9 cellular contexts compared by ENCODE assay signal in genomic region chr2:6917761-6918421, GRCh38. TPM values are rescaled to one million over a fixed set of nuclear protein-coding genes. Genes with fewer than 3 reads are reported as not detected.
DNase-seq lines count a peak whose midpoint lies in the region; ATAC-seq and TF ChIP-seq lines count a peak whose summit lies in the region.
"Had no signal": no experiment of that assay in that cellular context is flagged by ENCODE, and none has a peak within 500 bp of the region (broad histone marks: within the 10 kb centered on the region; RNA-seq: fewer than 3 reads in every experiment).

No MANE protein-coding gene starts in this region.

- H3K4me3 ChIP-seq in iPS-15b (ENCODE audit: low read depth, low read length) (peak overlapping the region; percentile 55), smooth muscle cell (peak overlapping the region; percentile 75)

- H3K36me3 ChIP-seq in iPS-15b (ENCODE audit: control insufficient read depth, insufficient read depth, low read length) (peaks cover 2% of the 10 kb centered on the region), smooth muscle cell (ENCODE audit: low read depth) (no peaks in the 10 kb centered on the region)

- DNase-seq in activated CD4-positive, alpha-beta T cell treated with anti-CD3 and anti-CD28 coated beads, Interleukin-2, amount 10 ng/mL, durations not matched to agents 7 days and 5 days: no peak
- no peak for DNase-seq in activated CD4-positive, alpha-beta T cell treated with anti-CD3 and anti-CD28 coated beads for 4 hours
- peak; percentile 25 for DNase-seq in activated naive CD4-positive, alpha-beta T cell treated with anti-CD3 and anti-CD28 coated beads, Interleukin-2, amount 50 U/mL, for 16 hours
- no peak for DNase-seq in smooth muscle cell (lab: John Stamatoyannopoulos, UW; ENCODE audit: unreplicated experiment)
- DNase-seq in AG08396 (ENCODE audit: low spot score): no peak
- DNase-seq in HPDE6-E6E7 (ENCODE audit: extremely low spot score): no peak

- CTCF ChIA-PET in activated CD4-positive, alpha-beta T cell treated with anti-CD3 and anti-CD28 coated beads, Interleukin-2, amount 10 ng/mL, durations not matched to agents 7 days and 5 days (lab: Charles Lee): interaction anchor here (0.9 to 1.5 kb wide), 3 partner anchors 9 to 46 kb away, joined by 4 read pairs; no protein-coding TSS in a partner anchor

- no peaks in the 10 kb centered on the region for H3F3A ChIP-seq in smooth muscle cell (ENCODE audit: low read depth)

- H3K27me3 Mint-ChIP-seq in activated CD4-positive, alpha-beta T cell treated with anti-CD3 and anti-CD28 coated beads, Interleukin-2, amount 10 ng/mL, durations not matched to agents 7 days and 5 days: no peaks in the 10 kb centered on the region

- H3K4me2 ChIP-seq in smooth muscle cell: peak overlapping the region; percentile 98

- H2AFZ ChIP-seq in smooth muscle cell (ENCODE audit: low read depth): peak overlapping the region; percentile 82

- no peaks in the 10 kb centered on the region for H3K9me3 ChIP-seq in iPS-15b (ENCODE audit: control insufficient read depth, insufficient read depth, low read length)
- H3K9me3 ChIP-seq in smooth muscle cell (replicated peaks; ENCODE audit: low read depth): no peaks in the 10 kb centered on the region

- peak overlapping the region; percentile 87 for H3K27ac Mint-ChIP-seq in activated CD4-positive, alpha-beta T cell treated with anti-CD3 and anti-CD28 coated beads, Interleukin-2, amount 10 ng/mL, durations not matched to agents 7 days and 5 days

- peaks cover 3% of the 10 kb centered on the region for H3K79me2 ChIP-seq in smooth muscle cell (ENCODE audit: low read depth)

- peaks cover 84% of the 10 kb centered on the region for H3K4me1 Mint-ChIP-seq in activated CD4-positive, alpha-beta T cell treated with anti-CD3 and anti-CD28 coated beads, Interleukin-2, amount 10 ng/mL, durations not matched to agents 7 days and 5 days

- peaks cover 35% of the 10 kb centered on the region for H4K20me1 ChIP-seq in smooth muscle cell (ENCODE audit: low read depth)

- POLR2A ChIA-PET in activated CD4-positive, alpha-beta T cell treated with anti-CD3 and anti-CD28 coated beads, Interleukin-2, amount 10 ng/mL, durations not matched to agents 7 days and 5 days (lab: Charles Lee): no interaction called here

- ATAC-seq in HG03139 (IDR thresholded peaks at IDR 0.05; ENCODE audit: unreplicated experiment): peak; percentile 8

- H3K27me3 ChIP-seq in iPS-15b (ENCODE audit: control insufficient read depth, insufficient read depth, low read length) (peaks cover 8% of the 10 kb centered on the region), smooth muscle cell (ENCODE audit: low read depth) (no peaks in the 10 kb centered on the region)

- 2% methylated on average over 56 of the region's 68 CpGs for WGBS in smooth muscle cell (ENCODE audit: low lambda C conversion rate)

- H3K9ac ChIP-seq in iPS-15b (ENCODE audit: low read depth, low read length): no peak overlapping the region
- H3K9ac ChIP-seq in smooth muscle cell (ENCODE audit: low read depth): peak overlapping the region; percentile 43

- H3K36me3 Mint-ChIP-seq in activated CD4-positive, alpha-beta T cell treated with anti-CD3 and anti-CD28 coated beads, Interleukin-2, amount 10 ng/mL, durations not matched to agents 7 days and 5 days (ENCODE audit: low read depth): peaks cover 58% of the 10 kb centered on the region

- H3K4me3 Mint-ChIP-seq in activated CD4-positive, alpha-beta T cell treated with anti-CD3 and anti-CD28 coated beads, Interleukin-2, amount 10 ng/mL, durations not matched to agents 7 days and 5 days: peak overlapping the region; percentile 86

- TF ChIP-seq CTCF in smooth muscle cell (IDR thresholded peaks at IDR 0.05; ENCODE audit: borderline replicate concordance, insufficient read depth, poor library complexity, severe bottlenecking): no peak

- H3K27ac ChIP-seq in smooth muscle cell (ENCODE audit: low read depth): no peak overlapping the region
- H3K27ac ChIP-seq: epithelial cell of prostate had no signal

- peaks cover 10% of the 10 kb centered on the region for H3K9me3 Mint-ChIP-seq in activated CD4-positive, alpha-beta T cell treated with anti-CD3 and anti-CD28 coated beads, Interleukin-2, amount 10 ng/mL, durations not matched to agents 7 days and 5 days

- H3K4me1 ChIP-seq in iPS-15b (ENCODE audit: control insufficient read depth, insufficient read depth, low read length) (peaks cover 15% of the 10 kb centered on the region), smooth muscle cell (ENCODE audit: low read depth) (no peaks in the 10 kb centered on the region)

RNA-seq across cellular contexts. Expression of gene RNF144A, which starts 0.7 kb away (rescaled TPM):
- total RNA-seq in activated CD4-positive, alpha-beta T cell treated with anti-CD3 and anti-CD28 coated beads, Interleukin-2, amount 10 ng/mL, durations not matched to agents 7 days and 5 days: 100 to 1,000 TPM in 1 of 2 experiments, 10 to 100 TPM in 1; 89.6 to 101 TPM
- 13.6 and 23.3 TPM in 2 replicates for total RNA-seq in smooth muscle cell
- 10.0 and 11.0 TPM in 2 replicates for polyA plus RNA-seq in smooth muscle cell

RNA-seq across cellular contexts. Expression of gene RSAD2, which starts 40.3 kb away (rescaled TPM):
- total RNA-seq in activated CD4-positive, alpha-beta T cell treated with anti-CD3 and anti-CD28 coated beads, Interleukin-2, amount 10 ng/mL, durations not matched to agents 7 days and 5 days: 100 to 1,000 TPM; 100 to 101 TPM
- not detected in 2 replicates for total RNA-seq in smooth muscle cell
- polyA plus RNA-seq in smooth muscle cell: not detected in 2 replicates

RNA-seq across cellular contexts. Expression of gene CMPK2, which starts 52.2 kb away (rescaled TPM):
- total RNA-seq in activated CD4-positive, alpha-beta T cell treated with anti-CD3 and anti-CD28 coated beads, Interleukin-2, amount 10 ng/mL, durations not matched to agents 7 days and 5 days: 10 to 100 TPM; 94.3 to 96.0 TPM
- 0.31 TPM in 1 of 2 replicates, not detected in the other for total RNA-seq in smooth muscle cell
- 0.19 TPM in 1 of 2 replicates, not detected in the other for polyA plus RNA-seq in smooth muscle cell

Comparison
In these comparisons a context has a peak if more than half of its experiments do, and no peak if none do; other contexts are left out.
1. RNA of gene RSAD2, which starts 40.3 kb away (total RNA-seq): 100 to 101 TPM in activated CD4-positive, alpha-beta T cell treated with anti-CD3 and anti-CD28 coated beads, Interleukin-2, amount 10 ng/mL, durations not matched to agents 7 days and 5 days; not detected in smooth muscle cell; every median in the first group is over 100 times any median in the second.
2. RNA of gene CMPK2, which starts 52.2 kb away (total RNA-seq): 94.3 to 96.0 TPM in activated CD4-positive, alpha-beta T cell treated with anti-CD3 and anti-CD28 coated beads, Interleukin-2, amount 10 ng/mL, durations not matched to agents 7 days and 5 days; 0.31 TPM in smooth muscle cell; every median in the first group is over 10 times any median in the second.